15 cellular contexts compared by ENCODE assay signal in the genomic region with DNA sequence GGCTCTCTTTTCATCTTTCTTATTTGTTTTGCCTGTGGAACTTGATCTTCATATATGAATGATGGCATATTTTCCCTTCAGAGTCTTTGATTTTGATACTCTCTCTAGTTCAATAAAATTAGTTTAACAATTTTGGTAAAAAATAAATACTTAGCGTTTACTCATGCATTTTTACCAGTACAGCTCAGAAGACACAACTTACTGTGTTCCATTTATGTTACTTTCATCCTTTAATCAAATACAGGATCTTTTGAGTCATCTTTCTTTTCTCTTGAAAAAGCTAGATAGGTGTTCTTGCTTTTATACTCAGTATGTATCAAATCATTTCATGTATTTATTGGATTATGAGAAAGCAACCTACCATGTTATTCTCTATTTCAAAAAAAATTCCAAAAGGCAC.
"Had no signal": no experiment of that assay in that cellular context is flagged by ENCODE, and none has a peak within 500 bp of the region (broad histone marks: within the 10 kb centered on the region; RNA-seq: fewer than 3 reads in every experiment).

No MANE protein-coding gene starts in this region.

- ATAC-seq: esophagus mucosa; gastrocnemius medialis; lower lobe of right lung; stimulated activated naive B cell treated with anti-CD40 and anti-IgM and Interleukin-4, amounts not matched to agents 10 μg/mL and 1 μg/mL and 100 μg/mL, for 72 hours; WTC11 had no signal

- H2AFZ ChIP-seq: parathyroid adenoma had no signal

- H3K27me3 Mint-ChIP-seq: activated CD4-positive, alpha-beta T cell treated with anti-CD3 and anti-CD28 coated beads, Interleukin-2, amount 10 ng/mL, durations not matched to agents 24 days and 14 days; dendritic cell treated with granulocyte-macrophage colony-stimulating factor and Interleukin-4, amounts not matched to agents 40 ng/mL and 50 ng/mL, for 4 days; stimulated activated naive B cell treated with anti-CD40 and anti-IgM and Interleukin-4, amounts not matched to agents 10 μg/mL and 1 μg/mL and 100 μg/mL, for 72 hours had no signal

- H3K4me3 Mint-ChIP-seq: activated CD4-positive, alpha-beta T cell treated with anti-CD3 and anti-CD28 coated beads, Interleukin-2, amount 10 ng/mL, durations not matched to agents 24 days and 14 days; dendritic cell treated with granulocyte-macrophage colony-stimulating factor and Interleukin-4, amounts not matched to agents 40 ng/mL and 50 ng/mL, for 4 days; nephron; stimulated activated naive B cell treated with anti-CD40 and anti-IgM and Interleukin-4, amounts not matched to agents 10 μg/mL and 1 μg/mL and 100 μg/mL, for 72 hours; WTC11 had no signal

- H3K36me3 Mint-ChIP-seq: stimulated activated naive B cell treated with anti-CD40 and anti-IgM and Interleukin-4, amounts not matched to agents 10 μg/mL and 1 μg/mL and 100 μg/mL, for 72 hours; WTC11 had no signal

- H3K9me3 ChIP-seq: gastrocnemius medialis, lower lobe of right lung, sigmoid colon, thyroid gland had no signal

- DNase-seq: activated CD4-positive, alpha-beta T cell treated with anti-CD3 and anti-CD28 coated beads, Interleukin-2, amount 10 ng/mL, durations not matched to agents 24 days and 14 days; activated gamma-delta T cell treated with Interleukin-2 at 50 U/mL for 16 hours; effector CD8-positive, alpha-beta T cell; gastrocnemius medialis; head of caudate nucleus; lower lobe of right lung; sigmoid colon; stimulated activated CD4-positive, alpha-beta T cell treated with anti-CD3 and anti-CD28 coated beads, Interleukin-4, amount 100 ng/mL, for 4 hours; stimulated activated naive B cell treated with anti-CD40 and anti-IgM and Interleukin-4, amounts not matched to agents 10 μg/mL and 1 μg/mL and 100 μg/mL, for 72 hours; thyroid gland had no signal

- H3K4me3 ChIP-seq: gastrocnemius medialis, lower lobe of right lung, sigmoid colon, thyroid gland had no signal

- H3K27ac ChIP-seq: gastrocnemius medialis, lower lobe of right lung, parathyroid adenoma, sigmoid colon, thyroid gland had no signal

- H3K4me1 ChIP-seq: gastrocnemius medialis, lower lobe of right lung, parathyroid adenoma, sigmoid colon, thyroid gland had no signal

- H3K27me3 ChIP-seq: gastrocnemius medialis, sigmoid colon, thyroid gland had no signal

- H3K27ac Mint-ChIP-seq: dendritic cell treated with granulocyte-macrophage colony-stimulating factor and Interleukin-4, amounts not matched to agents 40 ng/mL and 50 ng/mL, for 4 days; nephron; stimulated activated naive B cell treated with anti-CD40 and anti-IgM and Interleukin-4, amounts not matched to agents 10 μg/mL and 1 μg/mL and 100 μg/mL, for 72 hours; WTC11 had no signal

- H3K79me2 ChIP-seq: parathyroid adenoma had no signal

- H3K9me3 Mint-ChIP-seq: activated CD4-positive, alpha-beta T cell treated with anti-CD3 and anti-CD28 coated beads, Interleukin-2, amount 10 ng/mL, durations not matched to agents 24 days and 14 days; dendritic cell treated with granulocyte-macrophage colony-stimulating factor and Interleukin-4, amounts not matched to agents 40 ng/mL and 50 ng/mL, for 4 days; nephron; stimulated activated naive B cell treated with anti-CD40 and anti-IgM and Interleukin-4, amounts not matched to agents 10 μg/mL and 1 μg/mL and 100 μg/mL, for 72 hours; WTC11 had no signal

- H3K4me1 Mint-ChIP-seq: nephron; stimulated activated naive B cell treated with anti-CD40 and anti-IgM and Interleukin-4, amounts not matched to agents 10 μg/mL and 1 μg/mL and 100 μg/mL, for 72 hours; WTC11 had no signal

- H3K36me3 ChIP-seq: gastrocnemius medialis, sigmoid colon, thyroid gland had no signal
